1 cellular context compared by ENCODE assay signal in the genomic region with DNA sequence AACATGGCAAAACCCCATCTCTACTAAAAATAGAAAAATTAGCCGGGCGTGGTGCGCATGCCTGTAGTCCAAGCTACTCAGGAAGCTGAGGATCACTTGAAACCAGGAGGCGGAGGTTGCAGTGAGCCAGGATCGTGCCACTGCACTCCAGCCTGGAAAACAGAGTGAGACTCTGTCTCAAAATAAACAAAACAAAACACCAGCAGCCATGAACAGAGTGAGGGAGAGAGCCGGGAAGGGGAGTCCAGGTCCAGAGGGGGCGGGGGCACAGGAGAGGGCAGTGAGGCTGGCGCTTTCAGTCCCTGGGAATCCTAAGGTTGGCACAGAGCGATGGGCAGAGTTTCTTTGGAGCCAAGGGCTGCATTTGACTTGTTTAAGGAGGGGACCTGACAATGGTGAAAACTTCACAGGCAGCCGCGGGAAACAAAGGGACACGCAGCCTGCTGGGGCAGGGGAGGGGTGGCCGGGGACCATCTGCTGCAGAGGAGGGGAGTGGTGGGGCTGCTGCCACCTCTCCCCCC.
TF ChIP-seq lines count a peak whose summit lies in the region.

No MANE protein-coding gene starts in this region.

TF ChIP-seq in K562, 482 proteins besides CTCF, POLR2A, EP300 and RAD21:
- TF ChIP-seq, protein P1, sequence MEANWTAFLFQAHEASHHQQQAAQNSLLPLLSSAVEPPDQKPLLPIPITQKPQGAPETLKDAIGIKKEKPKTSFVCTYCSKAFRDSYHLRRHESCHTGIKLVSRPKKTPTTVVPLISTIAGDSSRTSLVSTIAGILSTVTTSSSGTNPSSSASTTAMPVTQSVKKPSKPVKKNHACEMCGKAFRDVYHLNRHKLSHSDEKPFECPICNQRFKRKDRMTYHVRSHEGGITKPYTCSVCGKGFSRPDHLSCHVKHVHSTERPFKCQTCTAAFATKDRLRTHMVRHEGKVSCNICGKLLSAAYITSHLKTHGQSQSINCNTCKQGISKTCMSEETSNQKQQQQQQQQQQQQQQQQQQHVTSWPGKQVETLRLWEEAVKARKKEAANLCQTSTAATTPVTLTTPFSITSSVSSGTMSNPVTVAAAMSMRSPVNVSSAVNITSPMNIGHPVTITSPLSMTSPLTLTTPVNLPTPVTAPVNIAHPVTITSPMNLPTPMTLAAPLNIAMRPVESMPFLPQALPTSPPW (CRISPR knock-in tag; IDR thresholded peaks at IDR 0.05), result no peak
- peak; percentile 39 to 50; a peak in 3 of 4 replicates for TF ChIP-seq NRF1 (conservative IDR thresholded peaks at IDR 0.05 in 1 of 2, IDR thresholded peaks at IDR 0.05 in 1 of 2)
